ENCODE assay signal across 12 cellular contexts in the genomic region with DNA sequence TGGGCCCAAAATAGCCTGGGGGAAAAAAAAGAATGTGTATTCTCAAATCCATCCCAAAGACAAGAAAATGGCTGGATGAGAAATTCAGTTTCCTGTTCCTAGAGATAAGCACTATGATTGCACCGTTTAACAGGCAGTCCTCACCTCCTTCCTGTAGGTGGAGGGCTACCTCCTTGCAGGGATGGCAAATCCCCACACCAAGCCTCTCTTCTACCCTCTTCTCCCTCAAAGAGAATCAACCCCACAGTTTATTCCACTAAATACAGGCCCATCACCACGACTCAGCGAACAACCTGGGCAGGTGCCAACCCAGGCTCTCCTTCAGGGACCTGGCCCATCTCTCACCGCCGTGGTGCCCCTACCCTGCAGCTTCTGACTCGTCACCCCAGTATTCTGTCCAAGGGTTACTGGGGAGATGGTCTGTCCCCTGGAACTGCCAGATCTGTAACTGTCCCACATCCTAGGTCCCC. TPM values are rescaled to one million over a fixed set of nuclear protein-coding genes. Genes with fewer than 3 reads are reported as not detected.
DNase-seq lines count a peak whose midpoint lies in the region; ATAC-seq and TF ChIP-seq lines count a peak whose summit lies in the region.
"Had no signal": no experiment of that assay in that cellular context is flagged by ENCODE, and none has a peak within 500 bp of the region (broad histone marks: within the 10 kb centered on the region; RNA-seq: fewer than 3 reads in every experiment).

No MANE protein-coding gene starts in this region.

- peaks cover 26% of the 10 kb centered on the region for H3K36me3 Mint-ChIP-seq in activated CD4-positive, alpha-beta memory T cell treated with anti-CD3 and anti-CD28 coated beads, Interleukin-2, amount 10 ng/mL, durations not matched to agents 7 days and 5 days (ENCODE audit: low read depth)

- CTCF ChIA-PET in activated CD4-positive, alpha-beta memory T cell treated with anti-CD3 and anti-CD28 coated beads, Interleukin-2, amount 10 ng/mL, durations not matched to agents 7 days and 5 days (lab: Charles Lee), result interaction anchor here (1.8 kb wide), 1 partner anchor 15 kb away, joined by 6 read pairs; a partner anchor contains a TSS

- WGBS in thyroid gland, 2 donors, result 35 to 46% methylated on average over 6 of the region's 6 CpGs

- H3K27me3 Mint-ChIP-seq in activated CD4-positive, alpha-beta memory T cell treated with anti-CD3 and anti-CD28 coated beads, Interleukin-2, amount 10 ng/mL, durations not matched to agents 7 days and 5 days, result peaks cover 28% of the 10 kb centered on the region

- TF ChIP-seq CTCF in cardiac fibroblast (IDR thresholded peaks at IDR 0.05; ENCODE audit: low read depth, low read length) (peak; percentile 7), thyroid gland (IDR thresholded peaks at IDR 0.05) (no peak), omental fat pad (IDR thresholded peaks at IDR 0.05) (no peak)

- ATAC-seq in omental fat pad (ENCODE audit: low FRiP score) (no peak), HG02623 (IDR thresholded peaks at IDR 0.05; ENCODE audit: unreplicated experiment) (no peak)
- ATAC-seq: right cardiac atrium had no signal

- DNase-seq in stimulated activated CD4-positive, alpha-beta T cell treated with anti-CD3 and anti-CD28 coated beads, Interleukin-15, amount 100 ng/mL, for 24 hours, result peak; percentile 25
- no peak for DNase-seq in stimulated activated CD4-positive, alpha-beta T cell treated with anti-CD3 and anti-CD28 coated beads, Interleukin-1b, Interleukin-23, amount 100 ng/mL, for 48 hours
- DNase-seq in NCI-H69 (lab: John Stamatoyannopoulos, UW) (peak; percentile 21), cardiac fibroblast (ENCODE audit: low read depth in 2 of 2) (no peak), thyroid gland (peak; percentile 21 to 36), omental fat pad (ENCODE audit: low spot score) (no peak)
- DNase-seq in activated CD4-positive, alpha-beta memory T cell treated with anti-CD3 and anti-CD28 coated beads, Interleukin-2, amount 10 ng/mL, durations not matched to agents 7 days and 5 days, result no peak
- DNase-seq: NCI-H526 treated with DMSO at 0.1 percent for 48 hours had no signal

- POLR2A ChIA-PET in activated CD4-positive, alpha-beta memory T cell treated with anti-CD3 and anti-CD28 coated beads, Interleukin-2, amount 10 ng/mL, durations not matched to agents 7 days and 5 days (lab: Charles Lee), result interaction anchor here (1.4 kb wide), 1 partner anchor 15 kb away, joined by 4 read pairs; no protein-coding TSS in a partner anchor

- H3K4me3 ChIP-seq in cardiac fibroblast (replicated peaks in 1 of 2; ENCODE audit: low read depth in 2 of 2, low read length in 2 of 2) (no peak overlapping the region), thyroid gland (replicated peaks in 1 of 3) (no peak overlapping the region)
- H3K4me3 ChIP-seq: BLaER1 had no signal

- no peak overlapping the region for H3K4me3 Mint-ChIP-seq in activated CD4-positive, alpha-beta memory T cell treated with anti-CD3 and anti-CD28 coated beads, Interleukin-2, amount 10 ng/mL, durations not matched to agents 7 days and 5 days
- H3K4me3 Mint-ChIP-seq: dendritic cell treated with granulocyte-macrophage colony-stimulating factor and Interleukin-4, amounts not matched to agents 40 ng/mL and 50 ng/mL, for 4 days had no signal

- TF ChIP-seq POLR2A in thyroid gland (IDR thresholded peaks at IDR 0.05), result no peak

- peaks cover 6% of the 10 kb centered on the region for H3K27me3 ChIP-seq in thyroid gland

- H3K27ac Mint-ChIP-seq in activated CD4-positive, alpha-beta memory T cell treated with anti-CD3 and anti-CD28 coated beads, Interleukin-2, amount 10 ng/mL, durations not matched to agents 7 days and 5 days, result no peak overlapping the region
- H3K27ac Mint-ChIP-seq: dendritic cell treated with granulocyte-macrophage colony-stimulating factor and Interleukin-4, amounts not matched to agents 40 ng/mL and 50 ng/mL, for 4 days had no signal

- peaks cover 7 to 31% of the 10 kb centered on the region in 2 donors for H3K4me1 ChIP-seq in thyroid gland

- no peak overlapping the region for H3K27ac ChIP-seq in thyroid gland
- H3K27ac ChIP-seq: BLaER1 had no signal

- H3K9me3 Mint-ChIP-seq in activated CD4-positive, alpha-beta memory T cell treated with anti-CD3 and anti-CD28 coated beads, Interleukin-2, amount 10 ng/mL, durations not matched to agents 7 days and 5 days, result no peaks in the 10 kb centered on the region
- H3K9me3 Mint-ChIP-seq: dendritic cell treated with granulocyte-macrophage colony-stimulating factor and Interleukin-4, amounts not matched to agents 40 ng/mL and 50 ng/mL, for 4 days had no signal

- intact Hi-C loops in thyroid gland (cut with DNase I), result no loop called here

- peaks cover 37% of the 10 kb centered on the region for H3K4me1 Mint-ChIP-seq in activated CD4-positive, alpha-beta memory T cell treated with anti-CD3 and anti-CD28 coated beads, Interleukin-2, amount 10 ng/mL, durations not matched to agents 7 days and 5 days

- H3K36me3 ChIP-seq in thyroid gland, result peaks cover 8 to 11% of the 10 kb centered on the region in 2 donors

- no peaks in the 10 kb centered on the region for H3K9me3 ChIP-seq in thyroid gland
- H3K9me3 ChIP-seq: BLaER1 had no signal

RNA-seq across cellular contexts. Expression of a gene that starts 3.4 kb away (rescaled TPM):
- total RNA-seq in thyroid gland (under 1 TPM; 0.15 to 0.94 (median 0.26) TPM), omental fat pad (under 1 TPM in 3 of 4 donors, not detected in 1; 0.19 to 0.24 (median 0.19) TPM)
- under 1 TPM; 0.10 to 0.18 TPM for total RNA-seq in activated CD4-positive, alpha-beta memory T cell treated with anti-CD3 and anti-CD28 coated beads, Interleukin-2, amount 10 ng/mL, durations not matched to agents 7 days and 5 days

RNA-seq across cellular contexts. Expression of a gene that starts 15.8 kb away (rescaled TPM):
- 100 to 1,000 TPM; 154 to 230 (median 181) TPM for total RNA-seq in thyroid gland
- total RNA-seq in omental fat pad, result 100 to 1,000 TPM; 164 to 205 (median 191) TPM
- total RNA-seq in activated CD4-positive, alpha-beta memory T cell treated with anti-CD3 and anti-CD28 coated beads, Interleukin-2, amount 10 ng/mL, durations not matched to agents 7 days and 5 days, result 100 to 1,000 TPM; 258 to 298 TPM

RNA-seq across cellular contexts. Expression of a gene that starts 22.4 kb away (rescaled TPM):
- total RNA-seq in thyroid gland (10 to 100 TPM; 32.9 to 63.5 (median 47.0) TPM), omental fat pad (10 to 100 TPM in 2 of 4 donors, 1 to 10 TPM in 2; 5.2 to 48.2 (median 9.5) TPM)
- total RNA-seq in activated CD4-positive, alpha-beta memory T cell treated with anti-CD3 and anti-CD28 coated beads, Interleukin-2, amount 10 ng/mL, durations not matched to agents 7 days and 5 days, result 10 to 100 TPM; 12.4 to 16.4 TPM

RNA-seq across cellular contexts. Expression of a gene that starts 52.2 kb away (rescaled TPM):
- total RNA-seq in thyroid gland (10 to 100 TPM; 66.2 to 86.2 (median 78.1) TPM), omental fat pad (10 to 100 TPM; 47.7 to 70.2 (median 57.3) TPM)
- 10 to 100 TPM; 49.8 to 49.9 TPM for total RNA-seq in activated CD4-positive, alpha-beta memory T cell treated with anti-CD3 and anti-CD28 coated beads, Interleukin-2, amount 10 ng/mL, durations not matched to agents 7 days and 5 days

Comparison
In these comparisons a context has a peak if more than half of its experiments do, and no peak if none do; other contexts are left out.
1. DNase-seq: peak in stimulated activated CD4-positive, alpha-beta T cell treated with anti-CD3 and anti-CD28 coated beads, Interleukin-15, amount 100 ng/mL, for 24 hours (single experiment), NCI-H69 (single experiment) and thyroid gland (2 of 2); none in stimulated activated CD4-positive, alpha-beta T cell treated with anti-CD3 and anti-CD28 coated beads, Interleukin-1b, Interleukin-23, amount 100 ng/mL, for 48 hours (single experiment), cardiac fibroblast (0 of 2), omental fat pad (single experiment) and activated CD4-positive, alpha-beta memory T cell treated with anti-CD3 and anti-CD28 coated beads, Interleukin-2, amount 10 ng/mL, durations not matched to agents 7 days and 5 days (single experiment).